25 cellular contexts compared by ENCODE assay signal in the genomic region with DNA sequence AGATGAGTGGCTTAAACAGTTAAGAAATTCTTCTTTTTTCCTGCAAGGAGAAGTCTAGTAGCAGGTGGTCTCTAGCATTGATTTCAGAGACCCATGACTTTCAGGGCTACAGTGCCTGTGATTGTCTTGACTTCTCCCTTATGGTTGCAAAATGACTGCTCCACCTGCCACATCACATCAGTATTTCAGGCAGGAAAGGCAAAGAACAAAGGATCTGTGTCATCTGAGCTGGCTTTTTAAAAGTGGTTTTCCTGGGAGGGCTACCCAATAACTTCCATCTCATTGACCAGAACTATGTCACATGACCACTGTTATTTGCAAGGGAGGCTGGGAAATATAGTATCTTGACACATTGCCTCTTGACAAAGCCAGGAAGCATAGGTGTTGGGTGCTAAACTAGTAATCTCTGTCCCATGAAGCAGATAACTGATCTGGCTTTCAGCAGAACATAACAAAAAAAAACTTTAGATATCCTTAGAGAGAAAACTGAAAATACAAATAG.
"Had no signal": no experiment of that assay in that cellular context is flagged by ENCODE, and none has a peak within 500 bp of the region (broad histone marks: within the 10 kb centered on the region; RNA-seq: fewer than 3 reads in every experiment).

No MANE protein-coding gene starts in this region.

- H3K9me3 ChIP-seq: ovary, suprapubic skin, vagina had no signal

- H3K27me3 ChIP-seq: esophagus muscularis mucosa, foreskin keratinocyte, gastroesophageal sphincter, heart left ventricle, ovary, right lobe of liver, suprapubic skin, transverse colon, upper lobe of right lung, vagina had no signal

- H3K4me1 ChIP-seq: esophagus muscularis mucosa, foreskin keratinocyte, gastroesophageal sphincter, heart left ventricle, right lobe of liver, suprapubic skin, transverse colon, upper lobe of right lung, vagina had no signal

- ATAC-seq: foreskin keratinocyte; gastroesophageal sphincter; heart left ventricle; left lobe of liver; natural killer cell; right lobe of liver; stimulated activated naive CD8-positive, alpha-beta T cell treated with anti-CD3 and anti-CD28 coated beads, Interleukin-15, amount 100 ng/mL, for 72 hours; upper lobe of right lung had no signal

- H3K79me2 ChIP-seq: hepatocyte had no signal

- H2AFZ ChIP-seq: hepatocyte had no signal

- H3K4me3 ChIP-seq: coronary artery, esophagus muscularis mucosa, gastroesophageal sphincter, heart left ventricle, hepatocyte, lung, ovary, right lobe of liver, suprapubic skin, transverse colon, upper lobe of right lung, vagina had no signal

- H3K4me3 Mint-ChIP-seq: memory B cell; natural killer cell; stimulated activated naive CD8-positive, alpha-beta T cell treated with anti-CD3 and anti-CD28 coated beads, Interleukin-15, amount 100 ng/mL, for 72 hours had no signal

- H3K4me2 ChIP-seq: hepatocyte had no signal

- DNase-seq: dermis blood vessel endothelial cell; effector memory CD4-positive, alpha-beta T cell; foreskin keratinocyte; heart left ventricle; kidney; natural killer cell; occipital lobe; ovary; right lobe of liver; small intestine; stimulated activated CD4-positive, alpha-beta T cell treated with anti-CD3 and anti-CD28 coated beads, Interleukin-15, amount 100 ng/mL, for 24 hours; stimulated activated CD4-positive, alpha-beta T cell treated with anti-CD3 and anti-CD28 coated beads, Interleukin-2, amount 100 ng/mL, for 48 hours; stimulated activated naive CD4-positive, alpha-beta T cell; stimulated activated naive CD8-positive, alpha-beta T cell treated with anti-CD3 and anti-CD28 coated beads, Interleukin-15, amount 100 ng/mL, for 72 hours; transverse colon; upper lobe of right lung had no signal

- H3K36me3 Mint-ChIP-seq: memory B cell had no signal

- H3K36me3 ChIP-seq: esophagus muscularis mucosa, gastroesophageal sphincter, heart left ventricle, ovary, right lobe of liver, suprapubic skin, transverse colon, upper lobe of right lung, vagina had no signal

- H3K27ac Mint-ChIP-seq: memory B cell, natural killer cell had no signal

- H3K27ac ChIP-seq: coronary artery, esophagus muscularis mucosa, foreskin keratinocyte, gastroesophageal sphincter, heart left ventricle, hepatocyte, ovary, right lobe of liver, suprapubic skin, transverse colon, upper lobe of right lung, vagina had no signal

- H3K4me1 Mint-ChIP-seq: memory B cell; natural killer cell; stimulated activated naive CD8-positive, alpha-beta T cell treated with anti-CD3 and anti-CD28 coated beads, Interleukin-15, amount 100 ng/mL, for 72 hours had no signal
